Comparison of ENCODE assay signal across 9 cellular contexts in genomic region chr14:77007975-77008421, GRCh38. TPM values are rescaled to one million over a fixed set of nuclear protein-coding genes. Genes with fewer than 3 reads are reported as not detected.
DNase-seq lines count a peak whose midpoint lies in the region; ATAC-seq and TF ChIP-seq lines count a peak whose summit lies in the region.
"Had no signal": no experiment of that assay in that cellular context is flagged by ENCODE, and none has a peak within 500 bp of the region (broad histone marks: within the 10 kb centered on the region; RNA-seq: fewer than 3 reads in every experiment).

No MANE protein-coding gene starts in this region.

- peaks cover 51% of the 10 kb centered on the region for H3K4me1 ChIP-seq in mucosa of descending colon (ENCODE audit: low read depth)

- no peak for TF ChIP-seq CTCF in activated CD8-positive, alpha-beta T cell treated with anti-CD3 and anti-CD28 coated beads for 36 hours (IDR thresholded peaks at IDR 0.05)
- no peak for TF ChIP-seq CTCF in mucosa of descending colon (IDR thresholded peaks at IDR 0.05)

- ATAC-seq in activated CD8-positive, alpha-beta T cell treated with anti-CD3 and anti-CD28 coated beads, Interleukin-2, amount 10 ng/mL, durations not matched to agents 7 days and 5 days: no peak
- no peak for ATAC-seq in activated CD8-positive, alpha-beta T cell treated with anti-CD3 and anti-CD28 coated beads for 36 hours
- ATAC-seq in mucosa of descending colon (peak; percentile 86), GM21381 (IDR thresholded peaks at IDR 0.05; ENCODE audit: unreplicated experiment) (no peak), HG03095 (IDR thresholded peaks at IDR 0.05; ENCODE audit: unreplicated experiment) (no peak)

- POLR2A ChIA-PET in activated CD8-positive, alpha-beta T cell treated with anti-CD3 and anti-CD28 coated beads, Interleukin-2, amount 10 ng/mL, durations not matched to agents 7 days and 5 days (lab: Charles Lee): interaction anchor here (0.9 kb wide), 1 partner anchor 46 kb away, joined by 3 read pairs; no protein-coding TSS in a partner anchor
- POLR2A ChIA-PET in activated CD8-positive, alpha-beta T cell treated with anti-CD3 and anti-CD28 coated beads for 36 hours (lab: Charles Lee): interaction anchor here (1.2 kb wide), 1 partner anchor 15 kb away, joined by 3 read pairs; no protein-coding TSS in a partner anchor

- peaks cover 19% of the 10 kb centered on the region for H3K4me1 Mint-ChIP-seq in activated CD8-positive, alpha-beta T cell treated with anti-CD3 and anti-CD28 coated beads, Interleukin-2, amount 10 ng/mL, durations not matched to agents 7 days and 5 days (ENCODE audit: low read depth)
- H3K4me1 Mint-ChIP-seq in activated CD8-positive, alpha-beta T cell treated with anti-CD3 and anti-CD28 coated beads for 36 hours (ENCODE audit: low read depth): peaks cover 6% of the 10 kb centered on the region

- no peaks in the 10 kb centered on the region for H3K9me3 ChIP-seq in mucosa of descending colon

- no peaks in the 10 kb centered on the region for H3K9me3 Mint-ChIP-seq in activated CD8-positive, alpha-beta T cell treated with anti-CD3 and anti-CD28 coated beads, Interleukin-2, amount 10 ng/mL, durations not matched to agents 7 days and 5 days (ENCODE audit: insufficient read depth)
- no peaks in the 10 kb centered on the region for H3K9me3 Mint-ChIP-seq in activated CD8-positive, alpha-beta T cell treated with anti-CD3 and anti-CD28 coated beads for 36 hours
- H3K9me3 Mint-ChIP-seq: activated CD4-positive, alpha-beta memory T cell treated with anti-CD3 and anti-CD28 coated beads, Interleukin-2, amount 10 ng/mL, durations not matched to agents 7 days and 5 days had no signal

- H3K4me3 Mint-ChIP-seq in activated CD8-positive, alpha-beta T cell treated with anti-CD3 and anti-CD28 coated beads, Interleukin-2, amount 10 ng/mL, durations not matched to agents 7 days and 5 days: no peak overlapping the region
- H3K4me3 Mint-ChIP-seq in activated CD8-positive, alpha-beta T cell treated with anti-CD3 and anti-CD28 coated beads for 36 hours: no peak overlapping the region
- H3K4me3 Mint-ChIP-seq: activated CD4-positive, alpha-beta memory T cell treated with anti-CD3 and anti-CD28 coated beads, Interleukin-2, amount 10 ng/mL, durations not matched to agents 7 days and 5 days had no signal

- H3K27ac ChIP-seq in cingulate gyrus (ENCODE audit: low read depth, low read length): peak overlapping the region; percentile 24

- peak overlapping the region; percentile 10 for H3K27ac Mint-ChIP-seq in activated CD8-positive, alpha-beta T cell treated with anti-CD3 and anti-CD28 coated beads, Interleukin-2, amount 10 ng/mL, durations not matched to agents 7 days and 5 days
- no peak overlapping the region for H3K27ac Mint-ChIP-seq in activated CD8-positive, alpha-beta T cell treated with anti-CD3 and anti-CD28 coated beads for 36 hours
- H3K27ac Mint-ChIP-seq: activated CD4-positive, alpha-beta memory T cell treated with anti-CD3 and anti-CD28 coated beads, Interleukin-2, amount 10 ng/mL, durations not matched to agents 7 days and 5 days had no signal

- no peak overlapping the region for H3K4me3 ChIP-seq in mucosa of descending colon

- H3K27me3 Mint-ChIP-seq in activated CD8-positive, alpha-beta T cell treated with anti-CD3 and anti-CD28 coated beads, Interleukin-2, amount 10 ng/mL, durations not matched to agents 7 days and 5 days (ENCODE audit: low read depth): peaks cover 2% of the 10 kb centered on the region
- peaks cover 3% of the 10 kb centered on the region for H3K27me3 Mint-ChIP-seq in activated CD8-positive, alpha-beta T cell treated with anti-CD3 and anti-CD28 coated beads for 36 hours

- no peak for DNase-seq in activated CD8-positive, alpha-beta T cell treated with anti-CD3 and anti-CD28 coated beads, Interleukin-2, amount 10 ng/mL, durations not matched to agents 7 days and 5 days
- DNase-seq in activated CD8-positive, alpha-beta T cell treated with anti-CD3 and anti-CD28 coated beads for 36 hours: no peak
- DNase-seq in mucosa of descending colon: peak; percentile 88 to 89 (median 89)
- DNase-seq in activated T-cell treated with anti-CD3 and anti-CD28 coated beads, Interleukin-2, amount 50 U/mL, for 1 hour: no peak
- no peak for DNase-seq in NCI-H2107 (lab: John Stamatoyannopoulos, UW)
- DNase-seq: activated CD4-positive, alpha-beta memory T cell treated with anti-CD3 and anti-CD28 coated beads, Interleukin-2, amount 10 ng/mL, durations not matched to agents 7 days and 5 days had no signal

- intact Hi-C loops in activated CD8-positive, alpha-beta T cell treated with anti-CD3 and anti-CD28 coated beads for 36 hours (cut with micrococcal nuclease): no loop called here
- intact Hi-C loops in mucosa of descending colon (cut with DNase I, micrococcal nuclease): no loop called here

- no peaks in the 10 kb centered on the region for H3K36me3 ChIP-seq in mucosa of descending colon (ENCODE audit: low read depth)

- CTCF ChIA-PET in activated CD8-positive, alpha-beta T cell treated with anti-CD3 and anti-CD28 coated beads, Interleukin-2, amount 10 ng/mL, durations not matched to agents 7 days and 5 days (lab: Charles Lee): no interaction called here
- CTCF ChIA-PET in activated CD8-positive, alpha-beta T cell treated with anti-CD3 and anti-CD28 coated beads for 36 hours (lab: Charles Lee): interaction anchor here (1.2 to 1.7 kb wide), 3 partner anchors 45 to 132 kb away, joined by 4 to 7 read pairs (median 7); no protein-coding TSS in a partner anchor

- H3K36me3 Mint-ChIP-seq in activated CD8-positive, alpha-beta T cell treated with anti-CD3 and anti-CD28 coated beads, Interleukin-2, amount 10 ng/mL, durations not matched to agents 7 days and 5 days (ENCODE audit: low read depth): no peaks in the 10 kb centered on the region
- no peaks in the 10 kb centered on the region for H3K36me3 Mint-ChIP-seq in activated CD8-positive, alpha-beta T cell treated with anti-CD3 and anti-CD28 coated beads for 36 hours (ENCODE audit: low read depth)

RNA-seq across cellular contexts. Expression of gene IRF2BPL, which starts 20.5 kb away (rescaled TPM):
- 10 to 100 TPM; 34.5 to 35.6 TPM for total RNA-seq in activated CD8-positive, alpha-beta T cell treated with anti-CD3 and anti-CD28 coated beads, Interleukin-2, amount 10 ng/mL, durations not matched to agents 7 days and 5 days
- 10 to 100 TPM; 36.2 to 37.7 TPM for total RNA-seq in activated CD8-positive, alpha-beta T cell treated with anti-CD3 and anti-CD28 coated beads for 36 hours
- total RNA-seq in mucosa of descending colon: 10 to 100 TPM; 15.1 to 74.1 (median 19.3) TPM

Comparison
In these comparisons a context has a peak if more than half of its experiments do, and no peak if none do; other contexts are left out.
1. DNase-seq: peak in mucosa of descending colon (3 of 3); none in activated CD8-positive, alpha-beta T cell treated with anti-CD3 and anti-CD28 coated beads, Interleukin-2, amount 10 ng/mL, durations not matched to agents 7 days and 5 days (single experiment), activated CD8-positive, alpha-beta T cell treated with anti-CD3 and anti-CD28 coated beads for 36 hours (single experiment), activated T-cell treated with anti-CD3 and anti-CD28 coated beads, Interleukin-2, amount 50 U/mL, for 1 hour (single experiment) and NCI-H2107 (single experiment).